12 cellular contexts compared by ENCODE assay signal in genomic region chr13:36131931-36132297, GRCh38. TPM values are rescaled to one million over a fixed set of nuclear protein-coding genes. Genes with fewer than 3 reads are reported as not detected.
DNase-seq lines count a peak whose midpoint lies in the region; ATAC-seq and TF ChIP-seq lines count a peak whose summit lies in the region.
"Had no signal": no experiment of that assay in that cellular context is flagged by ENCODE, and none has a peak within 500 bp of the region (broad histone marks: within the 10 kb centered on the region; RNA-seq: fewer than 3 reads in every experiment).

No MANE protein-coding gene starts in this region.

- intact Hi-C loops in testis (cut with DNase I; ENCODE audit: low total_unique reads) = no loop called here

- H3K9me3 Mint-ChIP-seq in effector memory CD8-positive, alpha-beta T cell = peaks cover 0 to 2% of the 10 kb centered on the region in 2 donors

- no peaks in the 10 kb centered on the region for H3K27me3 ChIP-seq in muscle layer of duodenum (ENCODE audit: low read depth, low read length)
- H3K27me3 ChIP-seq in testis = no peaks in the 10 kb centered on the region
- H3K27me3 ChIP-seq in foreskin keratinocyte = peaks cover 50% of the 10 kb centered on the region

- ATAC-seq in foreskin keratinocyte = no peak
- ATAC-seq in effector memory CD8-positive, alpha-beta T cell (replicated peaks) = no peak

- H3K4me1 Mint-ChIP-seq in effector memory CD8-positive, alpha-beta T cell (ENCODE audit: low read depth in 2 of 2) = no peaks in the 10 kb centered on the region

- no peak for TF ChIP-seq POLR2A in testis (IDR thresholded peaks at IDR 0.05)

- 37 to 56% methylated on average over 5 of the region's 5 CpGs for WGBS in testis, 2 donors

- H3K4me3 Mint-ChIP-seq in effector memory CD8-positive, alpha-beta T cell = no peak overlapping the region

- H3K27ac ChIP-seq in muscle layer of duodenum (ENCODE audit: low read length) = no peak overlapping the region
- H3K27ac ChIP-seq in testis = no peak overlapping the region
- H3K27ac ChIP-seq in foreskin keratinocyte = no peak overlapping the region
- H3K27ac ChIP-seq: epithelial cell of prostate, KMS-11, neutrophil had no signal

- TF ChIP-seq CTCF in testis (IDR thresholded peaks at IDR 0.05) (no peak), foreskin keratinocyte (conservative IDR thresholded peaks at IDR 0.05) (no peak)

- H3K4me1 ChIP-seq in muscle layer of duodenum (ENCODE audit: control insufficient read depth in 1 of 2, insufficient read depth in 2 of 2, low read length in 2 of 2) (no peaks in the 10 kb centered on the region), testis (no peaks in the 10 kb centered on the region), foreskin keratinocyte (no peaks in the 10 kb centered on the region)

- DNase-seq in NCI-H69 (lab: John Stamatoyannopoulos, UW) (peak; percentile 9), fibroblast of peridontal ligament (ENCODE audit: extremely low read depth) (peak; percentile 30), testis (peak; percentile 42), foreskin keratinocyte (no peak), HT-29 (ENCODE audit: low spot score) (no peak)
- no peak for DNase-seq in effector memory CD8-positive, alpha-beta T cell
- no peak for DNase-seq in activated CD4-positive, alpha-beta T cell treated with anti-CD3 and anti-CD28 coated beads for 4 hours
- DNase-seq: activated gamma-delta T cell had no signal

- no peak overlapping the region for H3K27ac Mint-ChIP-seq in effector memory CD8-positive, alpha-beta T cell

- no peaks in the 10 kb centered on the region for H3K9me3 ChIP-seq in muscle layer of duodenum (ENCODE audit: control insufficient read depth in 1 of 2, low read length in 2 of 2)
- no peaks in the 10 kb centered on the region for H3K9me3 ChIP-seq in testis
- H3K9me3 ChIP-seq: neutrophil had no signal

- no peaks in the 10 kb centered on the region for H3K36me3 Mint-ChIP-seq in effector memory CD8-positive, alpha-beta T cell (ENCODE audit: insufficient read depth)

- peaks cover 0 to 11% of the 10 kb centered on the region in 2 donors for H3K27me3 Mint-ChIP-seq in effector memory CD8-positive, alpha-beta T cell

- H3K36me3 ChIP-seq in muscle layer of duodenum (ENCODE audit: control insufficient read depth in 1 of 2, insufficient read depth in 2 of 2, low read length in 2 of 2) (no peaks in the 10 kb centered on the region), testis (ENCODE audit: low read depth, missing control alignments) (no peaks in the 10 kb centered on the region)
- H3K36me3 ChIP-seq: neutrophil had no signal

- H3K4me3 ChIP-seq in muscle layer of duodenum (ENCODE audit: low read depth in 1 of 2, low read length in 2 of 2) (peak overlapping the region; percentile 43 to 69), testis (peak overlapping the region in 1 of 2 donors; percentile 53)

RNA-seq across cellular contexts. Expression of gene DCLK1, which starts 0.7 kb away (rescaled TPM):
- total RNA-seq in testis (1 to 10 TPM; 4.5 to 4.9 TPM), foreskin keratinocyte (0.11 TPM in 1 of 2 replicates, not detected in the other)
- polyA plus RNA-seq in testis (ENCODE audit: insufficient read depth, low read depth, low replicate concordance) (8.9 TPM), foreskin keratinocyte (0.02 TPM in 1 of 2 replicates, not detected in the other)
- total RNA-seq in HT-29 (2014; rRNA removed; shearing (Covaris generic)) = not detected in 2 replicates

Comparison
In these comparisons a context has a peak if more than half of its experiments do, and no peak if none do; other contexts are left out.
1. DNase-seq: peak in NCI-H69 (single experiment), fibroblast of peridontal ligament (single experiment) and testis (single experiment); none in foreskin keratinocyte (0 of 2), effector memory CD8-positive, alpha-beta T cell (0 of 3), HT-29 (single experiment) and activated CD4-positive, alpha-beta T cell treated with anti-CD3 and anti-CD28 coated beads for 4 hours (0 of 2).